In genomic region chr3:156787015-156787414, GRCh38 we compare ENCODE assay signal across 1 cellular context.
TF ChIP-seq lines count a peak whose summit lies in the region.

No MANE protein-coding gene starts in this region.

TF ChIP-seq in IMR-90, 13 proteins besides CTCF, POLR2A, EP300 and RAD21:
- TF ChIP-seq NFE2L2 (IDR thresholded peaks at IDR 0.05; ENCODE audit: low read depth, low read length) = no peak
- TF ChIP-seq RFX5 (IDR thresholded peaks at IDR 0.05; ENCODE audit: low read depth, low read length) = no peak
- TF ChIP-seq MAZ (IDR thresholded peaks at IDR 0.05; ENCODE audit: borderline replicate concordance, low read depth, low read length) = no peak
- TF ChIP-seq FOS (IDR thresholded peaks at IDR 0.05; ENCODE audit: low read depth, low read length) = no peak
- TF ChIP-seq MXI1 (IDR thresholded peaks at IDR 0.05; ENCODE audit: borderline replicate concordance, low read depth, low read length) = no peak
- TF ChIP-seq USF2 (IDR thresholded peaks at IDR 0.05; ENCODE audit: low read depth, low read length) = no peak
- TF ChIP-seq CEBPB (IDR thresholded peaks at IDR 0.05; ENCODE audit: low read depth, low read length) = no peak
- no peak for TF ChIP-seq MAFK (IDR thresholded peaks at IDR 0.05; ENCODE audit: low read depth, low read length)
- TF ChIP-seq BHLHE40 (IDR thresholded peaks at IDR 0.05; ENCODE audit: low read depth, low read length) = no peak
- TF ChIP-seq CHD1 (IDR thresholded peaks at IDR 0.05; ENCODE audit: low read depth, low read length) = no peak
- TF ChIP-seq RCOR1 (IDR thresholded peaks at IDR 0.05; ENCODE audit: insufficient replicate concordance, low read length) = no peak
- no peak for TF ChIP-seq SMC3 (IDR thresholded peaks at IDR 0.05; ENCODE audit: low read depth, low read length)
- no peak for TF ChIP-seq ELK1 (IDR thresholded peaks at IDR 0.05; ENCODE audit: borderline replicate concordance, low read depth, low read length)
